8 cellular contexts compared by ENCODE assay signal in genomic region chr6:21953831-21954801, GRCh38.
A peak's percentile ranks its signal among the peaks of the same experiment; 100 is the strongest.
DNase-seq lines count a peak whose midpoint lies in the region; ATAC-seq and TF ChIP-seq lines count a peak whose summit lies in the region.

No MANE protein-coding gene starts in this region.

- ATAC-seq in activated CD8-positive, alpha-beta memory T cell treated with anti-CD3 and anti-CD28 coated beads, Interleukin-2, amount 10 ng/mL, durations not matched to agents 7 days and 5 days: no peak

- H3K9me3 ChIP-seq in muscle layer of colon (ENCODE audit: low read length): no peaks in the 10 kb centered on the region

- no peaks in the 10 kb centered on the region for H3K9me3 Mint-ChIP-seq in chondrocyte (ENCODE audit: low read depth)
- peaks cover 1% of the 10 kb centered on the region for H3K9me3 Mint-ChIP-seq in activated CD8-positive, alpha-beta memory T cell treated with anti-CD3 and anti-CD28 coated beads, Interleukin-2, amount 10 ng/mL, durations not matched to agents 7 days and 5 days (ENCODE audit: low read depth)
- H3K9me3 Mint-ChIP-seq in osteocyte (ENCODE audit: unreplicated experiment): no peaks in the 10 kb centered on the region

- H3K4me3 Mint-ChIP-seq in chondrocyte (ENCODE audit: unreplicated experiment) (no peak overlapping the region), osteocyte (ENCODE audit: unreplicated experiment) (no peak overlapping the region)
- H3K4me3 Mint-ChIP-seq in activated CD8-positive, alpha-beta memory T cell treated with anti-CD3 and anti-CD28 coated beads, Interleukin-2, amount 10 ng/mL, durations not matched to agents 7 days and 5 days: no peak overlapping the region

- no peaks in the 10 kb centered on the region for H3K36me3 ChIP-seq in muscle layer of colon (ENCODE audit: insufficient read depth, low read length)

- peak; percentile 81 for DNase-seq in DMS53 treated with DMSO at 0.1 percent for 48 hours (lab: John Stamatoyannopoulos, UW; ENCODE audit: unreplicated experiment)
- DNase-seq in NCI-H1694 (lab: John Stamatoyannopoulos, UW): peak; percentile 53
- DNase-seq in chondrocyte (ENCODE audit: low spot score): no peak
- no peak for DNase-seq in cortex of kidney (lab: John Stamatoyannopoulos, UW)
- no peak for DNase-seq in NCI-H446 treated with DMSO at 0.1 percent for 48 hours (lab: John Stamatoyannopoulos, UW)
- no peak for DNase-seq in activated CD8-positive, alpha-beta memory T cell treated with anti-CD3 and anti-CD28 coated beads, Interleukin-2, amount 10 ng/mL, durations not matched to agents 7 days and 5 days
- DNase-seq in osteocyte (ENCODE audit: extremely low spot score, unreplicated experiment): no peak

- peak overlapping the region; percentile 65 for H3K27ac ChIP-seq in muscle layer of colon (ENCODE audit: low read depth, low read length)

- H3K4me1 Mint-ChIP-seq in chondrocyte (ENCODE audit: low read depth) (peaks cover 45% of the 10 kb centered on the region), osteocyte (ENCODE audit: unreplicated experiment) (peaks cover 29% of the 10 kb centered on the region)
- H3K4me1 Mint-ChIP-seq in activated CD8-positive, alpha-beta memory T cell treated with anti-CD3 and anti-CD28 coated beads, Interleukin-2, amount 10 ng/mL, durations not matched to agents 7 days and 5 days: no peaks in the 10 kb centered on the region

- H3K36me3 Mint-ChIP-seq in chondrocyte (ENCODE audit: low read depth) (no peaks in the 10 kb centered on the region), osteocyte (ENCODE audit: unreplicated experiment) (no peaks in the 10 kb centered on the region)
- no peaks in the 10 kb centered on the region for H3K36me3 Mint-ChIP-seq in activated CD8-positive, alpha-beta memory T cell treated with anti-CD3 and anti-CD28 coated beads, Interleukin-2, amount 10 ng/mL, durations not matched to agents 7 days and 5 days

- no peaks in the 10 kb centered on the region for H3K27me3 ChIP-seq in muscle layer of colon (ENCODE audit: control insufficient read depth in 1 of 2, insufficient read depth in 2 of 2, low read length in 2 of 2)

- H3K27me3 Mint-ChIP-seq in chondrocyte (ENCODE audit: low read depth) (no peaks in the 10 kb centered on the region), osteocyte (ENCODE audit: unreplicated experiment) (no peaks in the 10 kb centered on the region)
- no peaks in the 10 kb centered on the region for H3K27me3 Mint-ChIP-seq in activated CD8-positive, alpha-beta memory T cell treated with anti-CD3 and anti-CD28 coated beads, Interleukin-2, amount 10 ng/mL, durations not matched to agents 7 days and 5 days

- TF ChIP-seq CTCF in chondrocyte (IDR thresholded peaks at IDR 0.05): no peak
- no peak for TF ChIP-seq CTCF in osteocyte (IDR thresholded peaks at IDR 0.05)

- H3K4me1 ChIP-seq in muscle layer of colon (ENCODE audit: insufficient read depth, low read length): peaks cover 39% of the 10 kb centered on the region

- peak overlapping the region in 1 of 2 donors; percentile 39 for H3K4me3 ChIP-seq in muscle layer of colon (ENCODE audit: low read depth in 1 of 2, low read length in 2 of 2)

- peak overlapping the region; percentile 1 for H3K9ac ChIP-seq in muscle layer of colon (ENCODE audit: low read length)

- H3K27ac Mint-ChIP-seq in chondrocyte (ENCODE audit: unreplicated experiment) (peak overlapping the region; percentile 78), osteocyte (ENCODE audit: unreplicated experiment) (no peak overlapping the region)
- H3K27ac Mint-ChIP-seq in activated CD8-positive, alpha-beta memory T cell treated with anti-CD3 and anti-CD28 coated beads, Interleukin-2, amount 10 ng/mL, durations not matched to agents 7 days and 5 days: no peak overlapping the region

- CTCF ChIA-PET in activated CD8-positive, alpha-beta memory T cell treated with anti-CD3 and anti-CD28 coated beads, Interleukin-2, amount 10 ng/mL, durations not matched to agents 7 days and 5 days (lab: Charles Lee): no interaction called here

Comparison
In these comparisons a context has a peak if more than half of its experiments do, and no peak if none do; other contexts are left out.
1. DNase-seq: peak in DMS53 treated with DMSO at 0.1 percent for 48 hours (single experiment) and NCI-H1694 (single experiment); none in chondrocyte (single experiment), cortex of kidney (single experiment), NCI-H446 treated with DMSO at 0.1 percent for 48 hours (single experiment), activated CD8-positive, alpha-beta memory T cell treated with anti-CD3 and anti-CD28 coated beads, Interleukin-2, amount 10 ng/mL, durations not matched to agents 7 days and 5 days (single experiment) and osteocyte (single experiment).